ENCODE assay signal across 9 cellular contexts in genomic region chr9:93950619-93951601, GRCh38. TPM values are rescaled to one million over a fixed set of nuclear protein-coding genes. Genes with fewer than 3 reads are reported as not detected.
DNase-seq lines count a peak whose midpoint lies in the region; ATAC-seq and TF ChIP-seq lines count a peak whose summit lies in the region.
"Had no signal": no experiment of that assay in that cellular context is flagged by ENCODE, and none has a peak within 500 bp of the region (broad histone marks: within the 10 kb centered on the region; RNA-seq: fewer than 3 reads in every experiment).

No MANE protein-coding gene starts in this region.

- peaks cover 2% of the 10 kb centered on the region for H3K36me3 Mint-ChIP-seq in T-helper 1 cell treated with Interleukin-12 subunit alpha and Interleukin-12 subunit beta and Interleukin-4 antibody, amounts not matched to agents 30 μg/mL and 1 μg/mL, for 36 hours (ENCODE audit: low read depth)

- ATAC-seq in body of pancreas: peak; percentile 54
- ATAC-seq in right lobe of liver: peak; percentile 66 to 80 (median 77)

- H3K27me3 Mint-ChIP-seq in T-helper 1 cell treated with Interleukin-12 subunit alpha and Interleukin-12 subunit beta and Interleukin-4 antibody, amounts not matched to agents 30 μg/mL and 1 μg/mL, for 36 hours (ENCODE audit: low read depth): peaks cover 83% of the 10 kb centered on the region

- H3K4me3 Mint-ChIP-seq in T-helper 1 cell treated with Interleukin-12 subunit alpha and Interleukin-12 subunit beta and Interleukin-4 antibody, amounts not matched to agents 30 μg/mL and 1 μg/mL, for 36 hours: peak overlapping the region; percentile 41

- WGBS in body of pancreas, 2 donors: 4 to 11% methylated on average over 5 to 47 of the region's 47 CpGs
- 2% methylated on average over 32 of the region's 47 CpGs for WGBS in right lobe of liver (ENCODE audit: insufficient coverage, low coverage, low lambda C conversion rate, missing lambda C conversion rate)
- WGBS in thyroid gland, 2 donors: 5 to 7% methylated on average over 22 of the region's 47 CpGs

- DNase-seq in T-helper 1 cell: no peak
- peak; percentile 51 to 67 (median 60) for DNase-seq in body of pancreas
- peak in 2 of 3 donors; percentile 62 for DNase-seq in right lobe of liver
- DNase-seq in thyroid gland: peak; percentile 61 to 64
- DNase-seq in GM19240 (ENCODE audit: insufficient read length, low spot score): no peak
- DNase-seq in HUDEP-2 (lab: John Stamatoyannopoulos, UW; ENCODE audit: unreplicated experiment in 76 of 76): no peak
- no peak for DNase-seq in NCI-H774 (lab: John Stamatoyannopoulos, UW)

- H3K4me1 Mint-ChIP-seq in T-helper 1 cell treated with Interleukin-12 subunit alpha and Interleukin-12 subunit beta and Interleukin-4 antibody, amounts not matched to agents 30 μg/mL and 1 μg/mL, for 36 hours (ENCODE audit: low read depth): peaks cover 21% of the 10 kb centered on the region

- H3K27ac ChIP-seq in body of pancreas: no peak overlapping the region
- no peak overlapping the region for H3K27ac ChIP-seq in right lobe of liver
- no peak overlapping the region for H3K27ac ChIP-seq in thyroid gland

- intact Hi-C loops in body of pancreas (cut with DNase I): no loop called here
- intact Hi-C loops in right lobe of liver (cut with DNase I): no loop called here
- intact Hi-C loops in thyroid gland (cut with DNase I): no loop called here

- no peaks in the 10 kb centered on the region for H3K36me3 ChIP-seq in body of pancreas (replicated peaks in 1 of 2; ENCODE audit: insufficient read depth in 1 of 2, low read depth in 2 of 2)
- H3K36me3 ChIP-seq in right lobe of liver: no peaks in the 10 kb centered on the region
- H3K36me3 ChIP-seq in thyroid gland: no peaks in the 10 kb centered on the region

- H3K9me3 ChIP-seq in body of pancreas (no peaks in the 10 kb centered on the region), right lobe of liver (no peaks in the 10 kb centered on the region), thyroid gland (no peaks in the 10 kb centered on the region)

- H3K9me3 Mint-ChIP-seq in T-helper 1 cell treated with Interleukin-12 subunit alpha and Interleukin-12 subunit beta and Interleukin-4 antibody, amounts not matched to agents 30 μg/mL and 1 μg/mL, for 36 hours: peaks cover 7% of the 10 kb centered on the region

- peak overlapping the region; percentile 26 for H3K27ac Mint-ChIP-seq in T-helper 1 cell treated with Interleukin-12 subunit alpha and Interleukin-12 subunit beta and Interleukin-4 antibody, amounts not matched to agents 30 μg/mL and 1 μg/mL, for 36 hours

- TF ChIP-seq POLR2A in body of pancreas (IDR thresholded peaks at IDR 0.05) (no peak), right lobe of liver (IDR thresholded peaks at IDR 0.05) (no peak), thyroid gland (IDR thresholded peaks at IDR 0.05) (no peak)

- H3K4me1 ChIP-seq in body of pancreas (peaks cover 48% of the 10 kb centered on the region), right lobe of liver (peaks cover 0 to 46% (median 4%) of the 10 kb centered on the region in 4 donors), thyroid gland (peaks cover 27 to 49% of the 10 kb centered on the region in 2 donors)

- peak overlapping the region in 1 of 2 donors; percentile 26 for H3K4me3 ChIP-seq in body of pancreas
- peak overlapping the region; percentile 22 to 52 (median 41) for H3K4me3 ChIP-seq in right lobe of liver
- peak overlapping the region in 2 of 3 donors; percentile 37 to 51 for H3K4me3 ChIP-seq in thyroid gland (replicated peaks in 1 of 3)

- TF ChIP-seq CTCF in body of pancreas (IDR thresholded peaks at IDR 0.05) (no peak), right lobe of liver (IDR thresholded peaks at IDR 0.05) (no peak), thyroid gland (IDR thresholded peaks at IDR 0.05) (no peak)

- peaks cover 3 to 41% of the 10 kb centered on the region in 2 donors for H3K27me3 ChIP-seq in body of pancreas
- peaks cover 28 to 53% of the 10 kb centered on the region in 2 donors for H3K27me3 ChIP-seq in right lobe of liver
- H3K27me3 ChIP-seq in thyroid gland: peaks cover 75% of the 10 kb centered on the region

RNA-seq across cellular contexts. Expression of gene BARX1, which starts 4.2 kb away (rescaled TPM):
- 1 to 10 TPM in 1 of 2 donors, under 1 TPM in 1; 0.26 to 5.6 TPM for total RNA-seq in body of pancreas
- total RNA-seq in right lobe of liver: not detected
- 1 to 10 TPM in 1 of 4 donors, under 1 TPM in 2, not detected in 1; 0.33 to 2.1 (median 0.75) TPM for total RNA-seq in thyroid gland
- total RNA-seq: frontal cortex had no signal

Comparison
In these comparisons a context has a peak if more than half of its experiments do, and no peak if none do; other contexts are left out.
1. DNase-seq: peak in body of pancreas (4 of 4), right lobe of liver (2 of 3) and thyroid gland (2 of 2); none in T-helper 1 cell (0 of 5), GM19240 (single experiment), HUDEP-2 (0 of 76) and NCI-H774 (single experiment).